In the genomic region with DNA sequence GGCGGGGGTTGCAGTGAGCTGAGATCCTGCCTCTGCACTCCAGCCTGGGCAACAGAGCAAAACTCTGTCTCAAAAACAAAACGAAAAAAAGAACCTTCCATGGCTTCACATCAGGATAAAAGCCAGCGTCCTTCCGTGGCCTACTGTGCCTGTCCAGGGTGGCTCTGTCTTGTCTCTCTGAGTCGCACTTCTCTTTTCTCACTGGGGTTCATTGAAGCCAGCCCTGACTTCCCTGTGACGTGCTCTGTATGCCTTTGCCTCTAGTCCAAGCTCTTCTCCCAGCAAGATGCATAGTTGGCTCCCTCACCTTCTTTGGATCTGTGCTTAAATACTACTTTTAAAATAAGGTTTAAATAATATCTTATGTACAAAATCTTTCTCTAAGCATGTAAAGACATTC, we compare ENCODE assay signal across 21 cellular contexts. TPM values are rescaled to one million over a fixed set of nuclear protein-coding genes. Genes with fewer than 3 reads are reported as not detected.
DNase-seq lines count a peak whose midpoint lies in the region; ATAC-seq, FAIRE-seq and TF ChIP-seq lines count a peak whose summit lies in the region.
"Had no signal": no experiment of that assay in that cellular context is flagged by ENCODE, and none has a peak within 500 bp of the region (broad histone marks: within the 10 kb centered on the region; RNA-seq: fewer than 3 reads in every experiment).

No MANE protein-coding gene starts in this region.

- ATAC-seq in stimulated activated memory B cell treated with anti-CD40 and anti-IgM and Interleukin-4, amounts not matched to agents 10 μg/mL and 1 μg/mL and 100 μg/mL, for 72 hours, result peak; percentile 52
- ATAC-seq in HG02678 (IDR thresholded peaks at IDR 0.05; ENCODE audit: unreplicated experiment), result no peak
- ATAC-seq in activated CD8-positive, alpha-beta T cell treated with anti-CD3 and anti-CD28 coated beads, Interleukin-2, amount 10 ng/mL, durations not matched to agents 7 days and 5 days, result no peak

- H3K36me3 Mint-ChIP-seq in astrocyte (ENCODE audit: low read depth, unreplicated experiment), result no peaks in the 10 kb centered on the region
- peaks cover 5% of the 10 kb centered on the region for H3K36me3 Mint-ChIP-seq in stimulated activated memory B cell treated with anti-CD40 and anti-IgM and Interleukin-4, amounts not matched to agents 10 μg/mL and 1 μg/mL and 100 μg/mL, for 72 hours
- H3K36me3 Mint-ChIP-seq in activated CD8-positive, alpha-beta T cell treated with anti-CD3 and anti-CD28 coated beads, Interleukin-2, amount 10 ng/mL, durations not matched to agents 7 days and 5 days (ENCODE audit: low read depth), result no peaks in the 10 kb centered on the region
- H3K36me3 Mint-ChIP-seq: CD4-positive, alpha-beta memory T cell had no signal

- peaks cover 96% of the 10 kb centered on the region for H3K79me2 ChIP-seq in astrocyte (ENCODE audit: insufficient read depth, low read length)

- TF ChIP-seq CTCF in astrocyte (IDR thresholded peaks at IDR 0.05; ENCODE audit: insufficient read depth, low read depth, low read length), result no peak

- FAIRE-seq in astrocyte (lab: Jason Lieb, UNC), result no peak
- FAIRE-seq: RCC 7860 had no signal

- no peak overlapping the region for H3K4me3 ChIP-seq in astrocyte (ENCODE audit: insufficient read depth, low read depth, low read length)
- H3K4me3 ChIP-seq: smooth muscle cell, tibial nerve had no signal

- H3K27me3 ChIP-seq in astrocyte (ENCODE audit: insufficient read depth, low read length), result no peaks in the 10 kb centered on the region
- H3K27me3 ChIP-seq: tibial nerve had no signal

- peaks cover 36% of the 10 kb centered on the region for H4K20me1 ChIP-seq in astrocyte (ENCODE audit: insufficient read depth, low read length)

- POLR2A ChIA-PET in activated CD8-positive, alpha-beta T cell treated with anti-CD3 and anti-CD28 coated beads, Interleukin-2, amount 10 ng/mL, durations not matched to agents 7 days and 5 days (lab: Charles Lee), result no interaction called here

- peaks cover 19% of the 10 kb centered on the region for H3K4me1 Mint-ChIP-seq in astrocyte (ENCODE audit: low read depth, unreplicated experiment)
- H3K4me1 Mint-ChIP-seq in stimulated activated memory B cell treated with anti-CD40 and anti-IgM and Interleukin-4, amounts not matched to agents 10 μg/mL and 1 μg/mL and 100 μg/mL, for 72 hours, result peaks cover 18% of the 10 kb centered on the region
- no peaks in the 10 kb centered on the region for H3K4me1 Mint-ChIP-seq in activated CD8-positive, alpha-beta T cell treated with anti-CD3 and anti-CD28 coated beads, Interleukin-2, amount 10 ng/mL, durations not matched to agents 7 days and 5 days (ENCODE audit: low read depth)

- no peak overlapping the region for H3K27ac Mint-ChIP-seq in astrocyte (ENCODE audit: unreplicated experiment)
- H3K27ac Mint-ChIP-seq in stimulated activated memory B cell treated with anti-CD40 and anti-IgM and Interleukin-4, amounts not matched to agents 10 μg/mL and 1 μg/mL and 100 μg/mL, for 72 hours, result no peak overlapping the region
- no peak overlapping the region for H3K27ac Mint-ChIP-seq in activated CD8-positive, alpha-beta T cell treated with anti-CD3 and anti-CD28 coated beads, Interleukin-2, amount 10 ng/mL, durations not matched to agents 7 days and 5 days
- H3K27ac Mint-ChIP-seq: CD4-positive, alpha-beta memory T cell; endodermal cell; progenitor cell of endocrine pancreas; T-helper 1 cell treated with Interleukin-12 subunit alpha and Interleukin-12 subunit beta and Interleukin-4 antibody, amounts not matched to agents 30 μg/mL and 1 μg/mL, for 36 hours had no signal

- H3K9ac ChIP-seq in astrocyte (ENCODE audit: low read length), result no peak overlapping the region

- no peaks in the 10 kb centered on the region for H3K27me3 Mint-ChIP-seq in astrocyte (ENCODE audit: low read depth, unreplicated experiment)
- H3K27me3 Mint-ChIP-seq in stimulated activated memory B cell treated with anti-CD40 and anti-IgM and Interleukin-4, amounts not matched to agents 10 μg/mL and 1 μg/mL and 100 μg/mL, for 72 hours, result no peaks in the 10 kb centered on the region
- no peaks in the 10 kb centered on the region for H3K27me3 Mint-ChIP-seq in activated CD8-positive, alpha-beta T cell treated with anti-CD3 and anti-CD28 coated beads, Interleukin-2, amount 10 ng/mL, durations not matched to agents 7 days and 5 days (ENCODE audit: low read depth)
- H3K27me3 Mint-ChIP-seq: CD4-positive, alpha-beta memory T cell; progenitor cell of endocrine pancreas had no signal

- CTCF ChIA-PET in activated CD8-positive, alpha-beta T cell treated with anti-CD3 and anti-CD28 coated beads, Interleukin-2, amount 10 ng/mL, durations not matched to agents 7 days and 5 days (lab: Charles Lee), result no interaction called here

- H3K4me3 Mint-ChIP-seq in astrocyte (ENCODE audit: unreplicated experiment), result no peak overlapping the region
- H3K4me3 Mint-ChIP-seq in stimulated activated memory B cell treated with anti-CD40 and anti-IgM and Interleukin-4, amounts not matched to agents 10 μg/mL and 1 μg/mL and 100 μg/mL, for 72 hours, result no peak overlapping the region
- no peak overlapping the region for H3K4me3 Mint-ChIP-seq in activated CD8-positive, alpha-beta T cell treated with anti-CD3 and anti-CD28 coated beads, Interleukin-2, amount 10 ng/mL, durations not matched to agents 7 days and 5 days
- H3K4me3 Mint-ChIP-seq: CD4-positive, alpha-beta memory T cell; endodermal cell; T-helper 1 cell treated with Interleukin-12 subunit alpha and Interleukin-12 subunit beta and Interleukin-4 antibody, amounts not matched to agents 30 μg/mL and 1 μg/mL, for 36 hours had no signal

- peak; percentile 57 for DNase-seq in SIG-M5 treated with dmso at 0.1 percent for 504 hours (lab: John Stamatoyannopoulos, UW; ENCODE audit: unreplicated experiment)
- no peak for DNase-seq in SIG-M5 (lab: John Stamatoyannopoulos, UW)
- DNase-seq in NOMO-1 treated with dmso at 0.1 percent for 144 hours (lab: John Stamatoyannopoulos, UW; ENCODE audit: unreplicated experiment), result peak; percentile 40
- DNase-seq in astrocyte (ENCODE audit: low read depth), result no peak
- DNase-seq in NCI-H2171 treated with DMSO at 0.1 percent for 48 hours (lab: John Stamatoyannopoulos, UW), result no peak
- no peak for DNase-seq in activated CD8-positive, alpha-beta T cell treated with anti-CD3 and anti-CD28 coated beads, Interleukin-2, amount 10 ng/mL, durations not matched to agents 7 days and 5 days
- DNase-seq: activated CD8-positive, alpha-beta memory T cell treated with anti-CD3 and anti-CD28 coated beads, Interleukin-2, amount 50 U/mL, for 4 hours; activated naive CD4-positive, alpha-beta T cell; CD4-positive, alpha-beta memory T cell; endodermal cell; hippocampal formation; NCI-H2081; NCI-H526 had no signal

- H3K4me2 ChIP-seq in astrocyte (ENCODE audit: low read length), result peak overlapping the region; percentile 73

- H3K9me3 Mint-ChIP-seq in astrocyte (ENCODE audit: unreplicated experiment), result no peaks in the 10 kb centered on the region
- no peaks in the 10 kb centered on the region for H3K9me3 Mint-ChIP-seq in stimulated activated memory B cell treated with anti-CD40 and anti-IgM and Interleukin-4, amounts not matched to agents 10 μg/mL and 1 μg/mL and 100 μg/mL, for 72 hours
- no peaks in the 10 kb centered on the region for H3K9me3 Mint-ChIP-seq in activated CD8-positive, alpha-beta T cell treated with anti-CD3 and anti-CD28 coated beads, Interleukin-2, amount 10 ng/mL, durations not matched to agents 7 days and 5 days (ENCODE audit: insufficient read depth)
- H3K9me3 Mint-ChIP-seq: CD4-positive, alpha-beta memory T cell; endodermal cell; T-helper 1 cell treated with Interleukin-12 subunit alpha and Interleukin-12 subunit beta and Interleukin-4 antibody, amounts not matched to agents 30 μg/mL and 1 μg/mL, for 36 hours had no signal

- peaks cover 92% of the 10 kb centered on the region for H3K4me1 ChIP-seq in astrocyte (ENCODE audit: insufficient read depth, low read length)

- no peaks in the 10 kb centered on the region for H3K9me3 ChIP-seq in astrocyte (ENCODE audit: insufficient read depth, low read depth, low read length)
- H3K9me3 ChIP-seq: tibial nerve had no signal

- no peaks in the 10 kb centered on the region for H3K36me3 ChIP-seq in astrocyte (ENCODE audit: insufficient read depth, low read length)
- H3K36me3 ChIP-seq: tibial nerve had no signal

- H2AFZ ChIP-seq in astrocyte (ENCODE audit: low read depth, low read length), result no peak overlapping the region

- H3K27ac ChIP-seq in astrocyte (ENCODE audit: low read depth, low read length), result peak overlapping the region; percentile 74
- H3K27ac ChIP-seq: 22Rv1, tibial nerve had no signal

RNA-seq across cellular contexts. Expression of gene ATXN10, which starts 11.6 kb away (rescaled TPM):
- 189 and 195 TPM in 2 replicates for total RNA-seq in astrocyte
- 100 to 1,000 TPM; 106 to 114 TPM for total RNA-seq in activated CD8-positive, alpha-beta T cell treated with anti-CD3 and anti-CD28 coated beads, Interleukin-2, amount 10 ng/mL, durations not matched to agents 7 days and 5 days

Comparison
In these comparisons a context has a peak if more than half of its experiments do, and no peak if none do; other contexts are left out.
1. DNase-seq: peak in SIG-M5 treated with dmso at 0.1 percent for 504 hours (single experiment) and NOMO-1 treated with dmso at 0.1 percent for 144 hours (single experiment); none in SIG-M5 (single experiment), astrocyte (single experiment), NCI-H2171 treated with DMSO at 0.1 percent for 48 hours (single experiment) and activated CD8-positive, alpha-beta T cell treated with anti-CD3 and anti-CD28 coated beads, Interleukin-2, amount 10 ng/mL, durations not matched to agents 7 days and 5 days (single experiment).